Comparison of ENCODE assay signal across 10 cellular contexts in genomic region chr17:6674586-6674985, GRCh38. TPM values are rescaled to one million over a fixed set of nuclear protein-coding genes. Genes with fewer than 3 reads are reported as not detected.
"Had no signal": no experiment of that assay in that cellular context is flagged by ENCODE, and none has a peak within 500 bp of the region (broad histone marks: within the 10 kb centered on the region; RNA-seq: fewer than 3 reads in every experiment).

No MANE protein-coding gene starts in this region.

- ATAC-seq: K562 had no signal

- H3K4me3 Mint-ChIP-seq: H9 had no signal

- H3K9me3 Mint-ChIP-seq: H9 had no signal

- H2AFZ ChIP-seq: GM23248 had no signal

- FAIRE-seq: H54, HTR-8/SVneo, K562 had no signal

- H3K27ac ChIP-seq: GM23248 had no signal

- H3K4me3 ChIP-seq: GM23248, K562 had no signal

- DNase-seq: GM23248, GOT3, H9, HCEC 1CT, IMR-90, KG1 had no signal

- H3K9ac ChIP-seq: GM23248 had no signal

RNA-seq across cellular contexts. Expression of gene SLC13A5, which starts 38.6 kb away (rescaled TPM):
- total RNA-seq: GM23248, HT-29, IMR-90 had no signal
- polyA plus RNA-seq: GM23248, IMR-90, K562 had no signal
